In the genomic region with DNA sequence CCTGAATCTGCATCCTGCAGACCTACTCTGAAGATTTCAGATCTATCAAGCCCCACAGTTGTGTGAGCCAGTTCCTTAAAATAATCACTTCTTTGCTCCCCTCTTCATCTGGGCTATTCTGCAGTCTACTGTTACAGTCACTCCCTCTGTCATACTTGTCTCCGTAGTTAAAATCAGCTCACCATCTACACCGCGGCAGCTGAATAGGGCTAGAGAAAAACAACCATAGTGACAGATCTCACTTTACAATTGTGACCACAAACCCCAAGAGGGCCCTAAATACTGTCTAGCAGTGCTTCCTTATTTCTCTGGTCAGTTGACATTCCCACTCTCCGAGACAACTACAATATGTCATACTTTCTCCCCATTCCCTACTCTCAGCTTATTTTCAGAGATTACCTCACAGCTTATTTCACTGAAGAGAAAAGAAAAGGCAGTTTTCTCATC, we compare ENCODE assay signal across 8 cellular contexts. TPM values are rescaled to one million over a fixed set of nuclear protein-coding genes. Genes with fewer than 3 reads are reported as not detected.
DNase-seq lines count a peak whose midpoint lies in the region; ATAC-seq, FAIRE-seq and TF ChIP-seq lines count a peak whose summit lies in the region.

No MANE protein-coding gene starts in this region.

- H3K4me3 Mint-ChIP-seq in nephron progenitor cell, result no peak overlapping the region
- no peak overlapping the region for H3K4me3 Mint-ChIP-seq in activated naive CD4-positive, alpha-beta T cell treated with anti-CD3 and anti-CD28 coated beads for 36 hours

- H3K4me1 ChIP-seq in kidney (ENCODE audit: control insufficient read depth in 1 of 2, insufficient read depth in 1 of 2, low read depth in 1 of 2, low read length in 2 of 2), result peaks cover 5 to 7% of the 10 kb centered on the region in 2 donors

- H3K9me3 Mint-ChIP-seq in nephron progenitor cell, result peaks cover 22% of the 10 kb centered on the region
- peaks cover 3% of the 10 kb centered on the region for H3K9me3 Mint-ChIP-seq in activated naive CD4-positive, alpha-beta T cell treated with anti-CD3 and anti-CD28 coated beads for 36 hours

- TF ChIP-seq CTCF in nephron progenitor cell (IDR thresholded peaks at IDR 0.05) (no peak), kidney (IDR thresholded peaks at IDR 0.05; ENCODE audit: borderline replicate concordance, extremely low read depth, insufficient read depth) (no peak)

- intact Hi-C loops in kidney (cut with DNase I), result no loop called here
- intact Hi-C loops in activated naive CD4-positive, alpha-beta T cell treated with anti-CD3 and anti-CD28 coated beads for 36 hours (cut with micrococcal nuclease), result no loop called here

- no peaks in the 10 kb centered on the region for H3K36me3 ChIP-seq in kidney (ENCODE audit: control insufficient read depth in 1 of 2, insufficient read depth in 2 of 2, low read length in 2 of 2)

- no peak overlapping the region for H3K27ac Mint-ChIP-seq in nephron progenitor cell
- H3K27ac Mint-ChIP-seq in activated naive CD4-positive, alpha-beta T cell treated with anti-CD3 and anti-CD28 coated beads for 36 hours, result no peak overlapping the region

- no peak overlapping the region for H3K4me3 ChIP-seq in kidney (ENCODE audit: low read length in 2 of 2)

- H3K27me3 Mint-ChIP-seq in nephron progenitor cell (ENCODE audit: low read depth, poor library complexity), result no peaks in the 10 kb centered on the region
- H3K27me3 Mint-ChIP-seq in activated naive CD4-positive, alpha-beta T cell treated with anti-CD3 and anti-CD28 coated beads for 36 hours (ENCODE audit: low read depth), result no peaks in the 10 kb centered on the region

- H3K9ac ChIP-seq in kidney (ENCODE audit: low read length in 2 of 2), result no peak overlapping the region

- no peaks in the 10 kb centered on the region for H3K9me3 ChIP-seq in kidney (ENCODE audit: control insufficient read depth in 1 of 2, low read length in 2 of 2)

- no peak overlapping the region for H3K27ac ChIP-seq in kidney (ENCODE audit: low read depth in 2 of 2, low read length in 2 of 2)

- ATAC-seq in GM18909 (IDR thresholded peaks at IDR 0.05; ENCODE audit: poor library complexity, unreplicated experiment) (peak; percentile 92), HG02870 (IDR thresholded peaks at IDR 0.05; ENCODE audit: unreplicated experiment) (peak; percentile 80)

- no peak for FAIRE-seq in kidney (lab: Jason Lieb, UNC)

- peaks cover 28% of the 10 kb centered on the region for H3K36me3 Mint-ChIP-seq in nephron progenitor cell (ENCODE audit: low read depth)
- peaks cover 6% of the 10 kb centered on the region for H3K36me3 Mint-ChIP-seq in activated naive CD4-positive, alpha-beta T cell treated with anti-CD3 and anti-CD28 coated beads for 36 hours (ENCODE audit: low read depth)

- H3K4me1 Mint-ChIP-seq in nephron progenitor cell, result peaks cover 13% of the 10 kb centered on the region
- peaks cover 4% of the 10 kb centered on the region for H3K4me1 Mint-ChIP-seq in activated naive CD4-positive, alpha-beta T cell treated with anti-CD3 and anti-CD28 coated beads for 36 hours (ENCODE audit: low read depth)

- CTCF ChIA-PET in activated naive CD4-positive, alpha-beta T cell treated with anti-CD3 and anti-CD28 coated beads for 36 hours (lab: Charles Lee), result interaction anchor here (1.0 to 1.1 kb wide), 2 partner anchors 9 to 63 kb away, joined by 3 read pairs; no protein-coding TSS in a partner anchor

- DNase-seq in OCI-M2 (lab: John Stamatoyannopoulos, UW; ENCODE audit: unreplicated experiment) (peak; percentile 59), nephron progenitor cell (peak; percentile 36), kidney (no peak), NCI-H1105 treated with DMSO at 0.1 percent for 48 hours (lab: John Stamatoyannopoulos, UW) (no peak), iPS-NIHi7 (ENCODE audit: extremely low spot score) (no peak)
- DNase-seq in activated naive CD4-positive, alpha-beta T cell treated with anti-CD3 and anti-CD28 coated beads for 36 hours, result no peak

RNA-seq across cellular contexts. Expression of a gene that starts 12.9 kb away (rescaled TPM):
- 23.5 TPM for total RNA-seq in kidney
- 11.9 TPM for polyA plus RNA-seq in kidney (ENCODE audit: insufficient read depth, low read depth, low replicate concordance)
- total RNA-seq in activated naive CD4-positive, alpha-beta T cell treated with anti-CD3 and anti-CD28 coated beads for 36 hours, result 10 to 100 TPM; 31.7 to 32.5 TPM

Comparison
In these comparisons a context has a peak if more than half of its experiments do, and no peak if none do; other contexts are left out.
1. DNase-seq: peak in OCI-M2 (single experiment) and nephron progenitor cell (single experiment); none in kidney (single experiment), activated naive CD4-positive, alpha-beta T cell treated with anti-CD3 and anti-CD28 coated beads for 36 hours (single experiment), NCI-H1105 treated with DMSO at 0.1 percent for 48 hours (single experiment) and iPS-NIHi7 (single experiment).